In the genomic region with DNA sequence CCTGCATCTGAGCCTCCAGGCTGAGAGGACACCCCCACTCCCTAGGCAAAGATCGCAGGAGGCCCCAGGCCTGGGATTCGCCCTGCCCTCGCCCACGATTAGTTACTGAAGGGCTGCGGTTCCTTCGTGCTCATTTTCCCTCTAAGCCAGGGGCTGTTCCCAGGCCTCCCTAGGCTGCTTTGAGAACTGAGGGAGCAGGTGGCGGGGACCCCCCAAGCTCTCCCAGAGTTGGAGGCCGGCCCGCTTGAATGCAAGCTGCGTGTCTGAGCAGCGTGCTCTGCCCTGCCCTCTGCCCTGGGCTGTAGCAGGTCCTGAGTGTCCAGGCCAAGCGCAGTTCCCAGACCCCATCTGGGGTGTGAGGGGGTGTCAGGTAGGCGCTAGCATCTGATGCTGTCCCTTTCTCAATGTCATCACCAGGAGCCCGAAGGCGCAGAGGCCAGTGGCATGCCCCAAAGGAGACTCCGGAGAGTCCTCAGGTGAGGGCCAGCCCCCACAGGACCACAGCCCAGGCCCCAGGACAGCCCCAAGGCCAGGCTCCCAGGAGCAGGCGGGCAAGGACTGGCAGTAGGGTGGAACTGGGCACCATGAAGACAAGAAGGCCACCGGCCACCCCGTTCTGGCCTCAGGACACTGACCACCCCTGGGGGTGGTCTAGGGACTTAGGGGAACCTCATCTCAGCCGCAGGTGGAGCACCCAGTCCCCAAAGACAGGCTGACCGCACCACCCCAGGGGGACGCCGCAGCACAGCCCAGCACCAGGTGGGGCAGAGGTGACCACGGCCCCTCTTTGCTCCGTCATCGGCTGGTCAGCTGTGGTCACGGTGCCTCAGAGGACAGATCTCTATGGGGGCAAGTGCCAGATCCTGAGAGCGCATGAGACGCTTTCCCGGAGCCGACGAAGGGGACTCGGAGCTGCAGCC, we compare ENCODE assay signal across 21 cellular contexts. TPM values are rescaled to one million over a fixed set of nuclear protein-coding genes. Genes with fewer than 3 reads are reported as not detected.
"Had no signal": no experiment of that assay in that cellular context is flagged by ENCODE, and none has a peak within 500 bp of the region (broad histone marks: within the 10 kb centered on the region; RNA-seq: fewer than 3 reads in every experiment).

No MANE protein-coding gene starts in this region.

- H3K9me3 ChIP-seq: SK-N-SH had no signal

- ATAC-seq: Panc1, PC-3 had no signal

- H3K27ac ChIP-seq: RWPE1 had no signal

- H3K9ac ChIP-seq: SK-N-SH had no signal

- DNase-seq: KBM-7, NCI-H1092, NCI-H1436, NCI-H187, NCI-H2029, NCI-H2081 treated with DMSO at 0.1 percent for 48 hours, NCI-H2171, NCI-H226, NCI-H446, NCI-H510A, NCI-H524 treated with DMSO at 0.1 percent for 48 hours, NCI-H69, NCI-H774, PC-3, SHP77, SK-N-SH, SW 1271 had no signal

RNA-seq across cellular contexts. Expression of gene NPTX1, which starts 46.8 kb away (rescaled TPM):
- total RNA-seq: HT-29, MCF 10A had no signal
